ENCODE assay signal across 11 cellular contexts in genomic region chr6:22363166-22363965, GRCh38.
A peak's percentile ranks its signal among the peaks of the same experiment; 100 is the strongest.
DNase-seq lines count a peak whose midpoint lies in the region; ATAC-seq and TF ChIP-seq lines count a peak whose summit lies in the region.
"Had no signal": no experiment of that assay in that cellular context is flagged by ENCODE, and none has a peak within 500 bp of the region (broad histone marks: within the 10 kb centered on the region; RNA-seq: fewer than 3 reads in every experiment).

No MANE protein-coding gene starts in this region.

- ATAC-seq in Panc1 (peak; percentile 62; the same call in 1 of the 2 replicates), GM21717 (IDR thresholded peaks at IDR 0.05; ENCODE audit: unreplicated experiment) (no peak)

- no peak overlapping the region for H3K4me3 Mint-ChIP-seq in mesothelial cell of epicardium
- H3K4me3 Mint-ChIP-seq: activated CD4-positive, alpha-beta T cell treated with anti-CD3 and anti-CD28 coated beads, Interleukin-2, amount 10 ng/mL, durations not matched to agents 24 days and 14 days; activated naive CD8-positive, alpha-beta T cell treated with anti-CD3 and anti-CD28 coated beads for 36 hours had no signal

- DNase-seq in DMS53 treated with DMSO at 0.1 percent for 48 hours (lab: John Stamatoyannopoulos, UW; ENCODE audit: unreplicated experiment): peak; percentile 79
- DNase-seq in MV-4-11 (lab: John Stamatoyannopoulos, UW): peak; percentile 46
- DNase-seq in Panc1 (ENCODE audit: low read depth, low spot score): peak; percentile 13
- no peak for DNase-seq in mesothelial cell of epicardium (ENCODE audit: low spot score in 2 of 2, unreplicated experiment in 2 of 2)
- no peak for DNase-seq in stimulated activated naive CD4-positive, alpha-beta T cell (lab: John Stamatoyannopoulos, UW)
- no peak for DNase-seq in occipital lobe (lab: John Stamatoyannopoulos, UW)
- no peak for DNase-seq in GM13977 (ENCODE audit: low spot score)
- DNase-seq: activated CD4-positive, alpha-beta T cell treated with anti-CD3 and anti-CD28 coated beads, Interleukin-2, amount 10 ng/mL, durations not matched to agents 24 days and 14 days; activated naive CD8-positive, alpha-beta T cell treated with anti-CD3 and anti-CD28 coated beads for 36 hours; MM.1S had no signal

- POLR2A ChIA-PET in Panc1 (lab: Charles Lee): no interaction called here

- no peaks in the 10 kb centered on the region for H3K36me3 ChIP-seq in Panc1 (ENCODE audit: control insufficient read depth, insufficient read depth, low read length)

- no peaks in the 10 kb centered on the region for H3K27me3 ChIP-seq in Panc1 (ENCODE audit: control insufficient read depth, insufficient read depth, low read length)

- peaks cover 3% of the 10 kb centered on the region for H3K36me3 Mint-ChIP-seq in mesothelial cell of epicardium
- H3K36me3 Mint-ChIP-seq: activated naive CD8-positive, alpha-beta T cell treated with anti-CD3 and anti-CD28 coated beads for 36 hours had no signal

- no TSS peak for BruUV-seq in Panc1 (replicated peaks; lab: Mats Ljungman, UMichigan)

- peaks cover 54% of the 10 kb centered on the region for H3K4me1 Mint-ChIP-seq in mesothelial cell of epicardium
- H3K4me1 Mint-ChIP-seq: activated CD4-positive, alpha-beta T cell treated with anti-CD3 and anti-CD28 coated beads, Interleukin-2, amount 10 ng/mL, durations not matched to agents 24 days and 14 days; activated naive CD8-positive, alpha-beta T cell treated with anti-CD3 and anti-CD28 coated beads for 36 hours had no signal

- in situ Hi-C loops in Panc1 (cut with HindIII; ENCODE audit: low pct_unique_long_range_greater_than_20kb, low sequenced_read_pairs): no loop called here
- in situ Hi-C loops in GM13977 (cut with MboI; ENCODE audit: low pct_unique_long_range_greater_than_20kb, low sequenced_read_pairs, unreplicated experiment): no loop called here

- H3K27me3 Mint-ChIP-seq in mesothelial cell of epicardium (ENCODE audit: low read depth): no peaks in the 10 kb centered on the region
- H3K27me3 Mint-ChIP-seq: activated CD4-positive, alpha-beta T cell treated with anti-CD3 and anti-CD28 coated beads, Interleukin-2, amount 10 ng/mL, durations not matched to agents 24 days and 14 days had no signal

- CTCF ChIA-PET in Panc1 (lab: Charles Lee): no interaction called here

- H3K27ac Mint-ChIP-seq in mesothelial cell of epicardium: peak overlapping the region; percentile 98
- H3K27ac Mint-ChIP-seq: activated CD4-positive, alpha-beta T cell treated with anti-CD3 and anti-CD28 coated beads, Interleukin-2, amount 10 ng/mL, durations not matched to agents 24 days and 14 days; activated naive CD8-positive, alpha-beta T cell treated with anti-CD3 and anti-CD28 coated beads for 36 hours had no signal

- H3K9me3 ChIP-seq in Panc1 (ENCODE audit: control insufficient read depth, insufficient read depth, low read depth, low read length): no peaks in the 10 kb centered on the region; the same call in 1 of the 2 replicates

- H3K4me3 ChIP-seq in Panc1 (ENCODE audit: low read depth in 2 of 2, low read length in 2 of 2): no peak overlapping the region

- H3K9me3 Mint-ChIP-seq in mesothelial cell of epicardium: peaks cover 9% of the 10 kb centered on the region
- H3K9me3 Mint-ChIP-seq: activated CD4-positive, alpha-beta T cell treated with anti-CD3 and anti-CD28 coated beads, Interleukin-2, amount 10 ng/mL, durations not matched to agents 24 days and 14 days; activated naive CD8-positive, alpha-beta T cell treated with anti-CD3 and anti-CD28 coated beads for 36 hours had no signal

- H3K4me1 ChIP-seq in Panc1 (ENCODE audit: control insufficient read depth, insufficient read depth, low read length): peaks cover 14% of the 10 kb centered on the region

- intact Hi-C loops in Panc1 (cut with micrococcal nuclease; ENCODE audit: unreplicated experiment): no loop called here

- H3K27ac ChIP-seq in Panc1 (ENCODE audit: low read length): peak overlapping the region; percentile 80

- TF ChIP-seq CTCF in Panc1 (IDR thresholded peaks at IDR 0.05) (no peak), mesothelial cell of epicardium (IDR thresholded peaks at IDR 0.05; ENCODE audit: unreplicated experiment) (no peak), GM13977 (IDR thresholded peaks at IDR 0.05; ENCODE audit: extremely low read depth, insufficient read depth, missing control alignments) (no peak)

Comparison
In these comparisons a context has a peak if more than half of its experiments do, and no peak if none do; other contexts are left out.
1. DNase-seq: peak in DMS53 treated with DMSO at 0.1 percent for 48 hours (single experiment), MV-4-11 (single experiment) and Panc1 (single experiment); none in mesothelial cell of epicardium (0 of 2), stimulated activated naive CD4-positive, alpha-beta T cell (0 of 6), occipital lobe (single experiment) and GM13977 (single experiment).